Comparison of ENCODE assay signal across 10 cellular contexts in genomic region chr20:11229772-11230171, GRCh38.
DNase-seq lines count a peak whose midpoint lies in the region; ATAC-seq, FAIRE-seq and TF ChIP-seq lines count a peak whose summit lies in the region.
"Had no signal": no experiment of that assay in that cellular context is flagged by ENCODE, and none has a peak within 500 bp of the region (broad histone marks: within the 10 kb centered on the region; RNA-seq: fewer than 3 reads in every experiment).

No MANE protein-coding gene starts in this region.

- ATAC-seq in A549 (peak; percentile 62 to 84; a peak in 5 of 6 replicates), GM12878 (peak; percentile 53), HepG2 (no peak)
- no peak for ATAC-seq in effector memory CD8-positive, alpha-beta T cell (replicated peaks)
- ATAC-seq: activated CD4-positive, CD25-positive, alpha-beta regulatory T cell treated with anti-CD3 and anti-CD28 coated beads, Interleukin-2, amount 50 U/mL, for 24 hours had no signal

- H2AFZ ChIP-seq in Karpas-422 (ENCODE audit: low read length), result peak overlapping the region; percentile 87; the same call in 1 of the 2 replicates
- no peak overlapping the region; the same call in 1 of the 2 replicates for H2AFZ ChIP-seq in GM12878 (ENCODE audit: control insufficient read depth, low read depth, low read length)
- no peak overlapping the region for H2AFZ ChIP-seq in HepG2 (ENCODE audit: low read length)

- no peak for TF ChIP-seq CTCF in A549 (IDR thresholded peaks at IDR 0.05)
- no peak for TF ChIP-seq CTCF in GM12878 (IDR thresholded peaks at IDR 0.05 in 2 of 3, conservative IDR thresholded peaks at IDR 0.05 in 1 of 3; ENCODE audit: control insufficient read depth in 2 of 3, extremely low read depth in 1 of 3, insufficient read depth in 1 of 3, low read depth in 3 of 3, low read length in 3 of 3)
- TF ChIP-seq CTCF in HepG2 (CRISPR knock-in tag; IDR thresholded peaks at IDR 0.05), result no peak
- no peak for TF ChIP-seq CTCF in lower leg skin (IDR thresholded peaks at IDR 0.05)
- no peak for TF ChIP-seq CTCF in GM20000 (IDR thresholded peaks at IDR 0.05; ENCODE audit: extremely low read depth, missing control alignments)

- H3K36me3 Mint-ChIP-seq in effector memory CD8-positive, alpha-beta T cell (ENCODE audit: insufficient read depth), result no peaks in the 10 kb centered on the region
- H3K36me3 Mint-ChIP-seq: CD14-positive monocyte had no signal

- H3K4me2 ChIP-seq in A549 (peak overlapping the region; percentile 22), Karpas-422 (ENCODE audit: low read depth, low read length, poor library complexity, severe bottlenecking) (no peak overlapping the region), GM12878 (ENCODE audit: control insufficient read depth, insufficient read depth) (no peak overlapping the region), HepG2 (ENCODE audit: low read depth, low read length) (no peak overlapping the region)

- CTCF ChIA-PET in A549 (lab: Yijun Ruan, JAX) (interaction anchor here (1.1 to 1.6 kb wide), 3 partner anchors 9 to 45 kb away, joined by 3 to 4 read pairs (median 3); no protein-coding TSS in a partner anchor), GM12878 (lab: Yijun Ruan, JAX) (interaction anchor here (1.1 kb wide), 1 partner anchor 17 kb away, joined by 4 read pairs; no protein-coding TSS in a partner anchor), HepG2 (lab: Yijun Ruan, JAX; ENCODE audit: low intra/inter-chr PET ratio, low total read pairs) (no interaction called here)

- no peak overlapping the region for H3K4me3 ChIP-seq in A549
- no peak overlapping the region for H3K4me3 ChIP-seq in Karpas-422 (ENCODE audit: low read length)
- H3K4me3 ChIP-seq in GM12878, result no peak overlapping the region
- no peak overlapping the region for H3K4me3 ChIP-seq in HepG2 (replicated peaks in 1 of 3; ENCODE audit: insufficient read depth in 1 of 3, low read depth in 2 of 3, low read length in 3 of 3)
- H3K4me3 ChIP-seq in lower leg skin (ENCODE audit: low read depth, poor library complexity, severe bottlenecking), result no peak overlapping the region

- TF ChIP-seq EP300 in A549 (IDR thresholded peaks at IDR 0.05), result no peak
- no peak for TF ChIP-seq EP300 in GM12878 (IDR thresholded peaks at IDR 0.05; ENCODE audit: borderline replicate concordance in 1 of 2, control insufficient read depth in 1 of 2, low read depth in 2 of 2, low read length in 2 of 2)
- TF ChIP-seq EP300 in HepG2 (IDR thresholded peaks at IDR 0.05; ENCODE audit: low read depth in 2 of 2, low read length in 2 of 2), result no peak
- TF ChIP-seq EP300 in HepG2 (CRISPR knock-in tag; IDR thresholded peaks at IDR 0.05; ENCODE audit: borderline replicate concordance), result no peak

- 20% methylated on average over 3 of the region's 3 CpGs for WGBS in A549 (ENCODE audit: missing lambda C conversion rate)
- 27% methylated on average over 3 of the region's 3 CpGs for WGBS in GM12878 (ENCODE audit: insufficient coverage, insufficient replicate concordance, low lambda C conversion rate, missing lambda C conversion rate)
- WGBS in HepG2 (ENCODE audit: low lambda C conversion rate), result 0% methylated on average over 3 of the region's 3 CpGs
- 20 to 21% methylated on average over 3 of the region's 3 CpGs for WGBS in lower leg skin, 2 donors

- POLR2A ChIA-PET in A549 (lab: Yijun Ruan, JAX) (no interaction called here), GM12878 (lab: Charles Lee) (no interaction called here), HepG2 (lab: Yijun Ruan, JAX) (no interaction called here)

- no peaks in the 10 kb centered on the region for H3K4me1 Mint-ChIP-seq in effector memory CD8-positive, alpha-beta T cell (ENCODE audit: low read depth in 2 of 2)

- BruUV-seq in GM12878 (replicated peaks; lab: Mats Ljungman, UMichigan), result no TSS peak
- no TSS peak for BruUV-seq in HepG2 (replicated peaks; lab: Mats Ljungman, UMichigan)

- RAD21 ChIA-PET in GM12878 (lab: Charles Lee; ENCODE audit: unreplicated experiment), result no interaction called here

- H4K20me1 ChIP-seq in Karpas-422 (ENCODE audit: insufficient read depth, low read depth, low read length) (no peaks in the 10 kb centered on the region), GM12878 (ENCODE audit: control insufficient read depth, insufficient read depth) (no peaks in the 10 kb centered on the region), HepG2 (ENCODE audit: insufficient read depth, low read length) (no peaks in the 10 kb centered on the region)

- H3K27ac Mint-ChIP-seq in effector memory CD8-positive, alpha-beta T cell, result no peak overlapping the region
- H3K27ac Mint-ChIP-seq: CD14-positive monocyte had no signal

- in situ Hi-C loops in GM12878 (cut with MboI), result no loop called here
- in situ Hi-C loops in HepG2 (cut with HindIII; ENCODE audit: extremely low pct_ligation_motif_present, low pct_unique_long_range_greater_than_20kb), result no loop called here

- no peaks in the 10 kb centered on the region; the same call in 1 of the 2 replicates for H3K27me3 ChIP-seq in Karpas-422 (ENCODE audit: low read length)
- H3K27me3 ChIP-seq in GM12878 (replicated peaks in 1 of 2; ENCODE audit: control insufficient read depth in 2 of 2, insufficient read depth in 2 of 2, low read length in 1 of 2), result no peaks in the 10 kb centered on the region
- H3K27me3 ChIP-seq in HepG2 (ENCODE audit: control insufficient read depth in 1 of 2, insufficient read depth in 2 of 2, low read length in 2 of 2), result no peaks in the 10 kb centered on the region

- intact Hi-C loops in GM12878 (cut with micrococcal nuclease; ENCODE audit: unreplicated experiment), result no loop called here
- intact Hi-C loops in HepG2 (cut with micrococcal nuclease; ENCODE audit: unreplicated experiment), result no loop called here
- intact Hi-C loops in lower leg skin (cut with DNase I; ENCODE audit: low total_unique reads), result no loop called here

- TF ChIP-seq POLR2A in A549 (IDR thresholded peaks at IDR 0.05; ENCODE audit: low read length) (no peak), GM12878 (IDR thresholded peaks at IDR 0.05; ENCODE audit: low read depth, low read length) (no peak), HepG2 (IDR thresholded peaks at IDR 0.05; ENCODE audit: insufficient read depth in 1 of 2, low read depth in 2 of 2, low read length in 2 of 2) (no peak), lower leg skin (IDR thresholded peaks at IDR 0.05) (no peak)

- H3K27ac ChIP-seq in A549 (peak overlapping the region; percentile 45 to 47), Karpas-422 (ENCODE audit: low read length) (no peak overlapping the region), GM12878 (ENCODE audit: control insufficient read depth, insufficient read depth) (no peak overlapping the region), HepG2 (ENCODE audit: extremely low read length, insufficient read depth, low read length) (no peak overlapping the region)

- H3K9me3 Mint-ChIP-seq in effector memory CD8-positive, alpha-beta T cell, result no peaks in the 10 kb centered on the region
- H3K9me3 Mint-ChIP-seq: CD14-positive monocyte had no signal

- peak; percentile 40 to 43; a peak in 3 of 5 replicates for TF ChIP-seq RAD21 in A549 (conservative IDR thresholded peaks at IDR 0.05 in 1 of 2, IDR thresholded peaks at IDR 0.05 in 1 of 2)
- TF ChIP-seq RAD21 in GM12878 (IDR thresholded peaks at IDR 0.05; ENCODE audit: insufficient read depth, low read depth, low read length), result no peak
- no peak for TF ChIP-seq RAD21 in HepG2 (CRISPR knock-in tag; IDR thresholded peaks at IDR 0.05)

- H3K79me2 ChIP-seq in Karpas-422 (ENCODE audit: low read length) (no peaks in the 10 kb centered on the region), GM12878 (ENCODE audit: control insufficient read depth, insufficient read depth, low read length) (no peaks in the 10 kb centered on the region), HepG2 (ENCODE audit: insufficient read depth, low read length) (no peaks in the 10 kb centered on the region)

- H3K27me3 Mint-ChIP-seq in effector memory CD8-positive, alpha-beta T cell, result no peaks in the 10 kb centered on the region

- SMC1A ChIA-PET in GM12878 (lab: Charles Lee; ENCODE audit: uncharacterized antibody, unreplicated experiment), result interaction anchor here (0.8 kb wide), 1 partner anchor 10 kb away, joined by 4 read pairs; no protein-coding TSS in a partner anchor

- H3K9me2 ChIP-seq in Karpas-422 (replicated peaks; ENCODE audit: insufficient read depth, low read length), result no peaks in the 10 kb centered on the region; the same call in 1 of the 2 replicates

- no peaks in the 10 kb centered on the region for H3K9me3 ChIP-seq in A549
- no peaks in the 10 kb centered on the region for H3K9me3 ChIP-seq in Karpas-422 (ENCODE audit: low read length)
- no peaks in the 10 kb centered on the region for H3K9me3 ChIP-seq in GM12878 (replicated peaks; ENCODE audit: control insufficient read depth, insufficient read depth, low read length)
- no peaks in the 10 kb centered on the region for H3K9me3 ChIP-seq in HepG2 (ENCODE audit: low read length)

- no peak for FAIRE-seq in A549 (lab: Jason Lieb, UNC)
- no peak for FAIRE-seq in GM12878 (lab: Jason Lieb, UNC)
- peak; percentile 51 for FAIRE-seq in HepG2 (lab: Jason Lieb, UNC)

- H3K4me3 Mint-ChIP-seq in effector memory CD8-positive, alpha-beta T cell, result no peak overlapping the region
- H3K4me3 Mint-ChIP-seq: CD14-positive monocyte had no signal

- DNase-seq in A549 (ENCODE audit: low read depth in 1 of 2, low spot score in 1 of 2) (peak; percentile 15 to 66), Karpas-422 (no peak), GM12878 (ENCODE audit: low read depth, low spot score) (no peak), HepG2 (ENCODE audit: low spot score) (no peak), lower leg skin (ENCODE audit: low spot score in 2 of 2) (no peak), 8988T (no peak), GM20000 (ENCODE audit: low spot score) (no peak)
- no peak for DNase-seq in effector memory CD8-positive, alpha-beta T cell

- no peaks in the 10 kb centered on the region for H3K36me3 ChIP-seq in Karpas-422 (ENCODE audit: insufficient read depth, low read length)
- H3K36me3 ChIP-seq in GM12878 (ENCODE audit: control insufficient read depth in 2 of 2, insufficient read depth in 2 of 2, low read length in 1 of 2), result no peaks in the 10 kb centered on the region
- H3K36me3 ChIP-seq in HepG2 (replicated peaks in 1 of 2; ENCODE audit: control insufficient read depth in 1 of 2, insufficient read depth in 2 of 2, low read length in 2 of 2), result no peaks in the 10 kb centered on the region

- no peak overlapping the region for H3K9ac ChIP-seq in Karpas-422 (ENCODE audit: low read length)
- H3K9ac ChIP-seq in GM12878 (ENCODE audit: control insufficient read depth, insufficient read depth, low read length), result no peak overlapping the region
- H3K9ac ChIP-seq in HepG2 (ENCODE audit: insufficient read depth, low read depth, low read length), result no peak overlapping the region

- H3K4me1 ChIP-seq in A549, result peaks cover 18% of the 10 kb centered on the region
- H3K4me1 ChIP-seq in Karpas-422 (ENCODE audit: low read length), result peaks cover 10% of the 10 kb centered on the region
- H3K4me1 ChIP-seq in GM12878 (ENCODE audit: control insufficient read depth, insufficient read depth, low read length), result peaks cover 11% of the 10 kb centered on the region
- no peaks in the 10 kb centered on the region for H3K4me1 ChIP-seq in HepG2 (ENCODE audit: insufficient read depth, low read length)

TF ChIP-seq in A549, 52 proteins besides CTCF, POLR2A, EP300 and RAD21 (continues in another document):
- no peak for TF ChIP-seq NPAS2 (CRISPR knock-in tag; IDR thresholded peaks at IDR 0.05; ENCODE audit: borderline replicate concordance)

Comparison
In these comparisons a context has a peak if more than half of its experiments do, and no peak if none do; other contexts are left out.
1. ATAC-seq: peak in A549 (2 of 2) and GM12878 (single experiment); none in HepG2 (single experiment) and effector memory CD8-positive, alpha-beta T cell (single experiment).
2. DNase-seq: peak in A549 (2 of 2); none in Karpas-422 (single experiment), GM12878 (single experiment), HepG2 (single experiment), lower leg skin (0 of 2), effector memory CD8-positive, alpha-beta T cell (0 of 3), 8988T (single experiment) and GM20000 (single experiment).
3. H3K27ac ChIP-seq: peak in A549 (2 of 2); none in Karpas-422 (single experiment), GM12878 (single experiment) and HepG2 (single experiment).